ENCODE assay signal across 11 cellular contexts in genomic region chr5:160458971-160459800, GRCh38. TPM values are rescaled to one million over a fixed set of nuclear protein-coding genes. Genes with fewer than 3 reads are reported as not detected.
A peak's percentile ranks its signal among the peaks of the same experiment; 100 is the strongest.
DNase-seq lines count a peak whose midpoint lies in the region; ATAC-seq and TF ChIP-seq lines count a peak whose summit lies in the region.
"Had no signal": no experiment of that assay in that cellular context is flagged by ENCODE, and none has a peak within 500 bp of the region (broad histone marks: within the 10 kb centered on the region; RNA-seq: fewer than 3 reads in every experiment).

No MANE protein-coding gene starts in this region.

- peaks cover 1% of the 10 kb centered on the region for H3K36me3 Mint-ChIP-seq in activated naive CD8-positive, alpha-beta T cell treated with anti-CD3 and anti-CD28 coated beads for 36 hours

- H3K27ac Mint-ChIP-seq in activated naive CD8-positive, alpha-beta T cell treated with anti-CD3 and anti-CD28 coated beads for 36 hours = peak overlapping the region; percentile 81

- H3K9me3 Mint-ChIP-seq in activated naive CD8-positive, alpha-beta T cell treated with anti-CD3 and anti-CD28 coated beads for 36 hours = no peaks in the 10 kb centered on the region

- H3K4me3 Mint-ChIP-seq in activated naive CD8-positive, alpha-beta T cell treated with anti-CD3 and anti-CD28 coated beads for 36 hours = no peak overlapping the region

- TF ChIP-seq POLR2A in GM18505 (IDR thresholded peaks at IDR 0.05; ENCODE audit: borderline replicate concordance, extremely low read depth, insufficient read depth, insufficient read length) = peak; percentile 70

- ATAC-seq in GM18505 (IDR thresholded peaks at IDR 0.05; ENCODE audit: unreplicated experiment) (peak; percentile 79), GM19452 (IDR thresholded peaks at IDR 0.05; ENCODE audit: unreplicated experiment) (peak; percentile 70), HG02973 (IDR thresholded peaks at IDR 0.05; ENCODE audit: unreplicated experiment) (peak; percentile 76)

- peaks cover 6% of the 10 kb centered on the region for H3K27me3 Mint-ChIP-seq in activated naive CD8-positive, alpha-beta T cell treated with anti-CD3 and anti-CD28 coated beads for 36 hours

- no peak for DNase-seq in activated naive CD8-positive, alpha-beta T cell treated with anti-CD3 and anti-CD28 coated beads for 36 hours
- DNase-seq in NCI-H69 (lab: John Stamatoyannopoulos, UW) = no peak
- DNase-seq in DMS79 treated with DMSO at 0.1 percent for 48 hours (lab: John Stamatoyannopoulos, UW) = no peak
- DNase-seq in stimulated activated CD4-positive, alpha-beta T cell treated with anti-CD3 and anti-CD28 coated beads, Interleukin-12 subunit alpha, Interleukin-12 subunit beta, amount 100 ng/mL, for 4 hours = no peak
- DNase-seq in effector CD8-positive, alpha-beta T cell (lab: John Stamatoyannopoulos, UW) = no peak
- DNase-seq: NCI-H146, posterior cingulate gyrus, SIG-M5 had no signal

- H3K4me1 Mint-ChIP-seq in activated naive CD8-positive, alpha-beta T cell treated with anti-CD3 and anti-CD28 coated beads for 36 hours = peaks cover 50% of the 10 kb centered on the region

RNA-seq across cellular contexts. Expression of gene PTTG1, which starts 37.5 kb away (rescaled TPM):
- 100 to 1,000 TPM; 102 to 105 TPM for total RNA-seq in activated naive CD8-positive, alpha-beta T cell treated with anti-CD3 and anti-CD28 coated beads for 36 hours

RNA-seq across cellular contexts. Expression of gene SLU7, which starts 40.3 kb away (rescaled TPM):
- 10 to 100 TPM; 42.2 to 43.7 TPM for total RNA-seq in activated naive CD8-positive, alpha-beta T cell treated with anti-CD3 and anti-CD28 coated beads for 36 hours

RNA-seq across cellular contexts. Expression of gene FAM200C, which starts 59.3 kb away (rescaled TPM):
- under 1 TPM; 0.48 to 0.68 TPM for total RNA-seq in activated naive CD8-positive, alpha-beta T cell treated with anti-CD3 and anti-CD28 coated beads for 36 hours
